18 cellular contexts compared by ENCODE assay signal in the genomic region with DNA sequence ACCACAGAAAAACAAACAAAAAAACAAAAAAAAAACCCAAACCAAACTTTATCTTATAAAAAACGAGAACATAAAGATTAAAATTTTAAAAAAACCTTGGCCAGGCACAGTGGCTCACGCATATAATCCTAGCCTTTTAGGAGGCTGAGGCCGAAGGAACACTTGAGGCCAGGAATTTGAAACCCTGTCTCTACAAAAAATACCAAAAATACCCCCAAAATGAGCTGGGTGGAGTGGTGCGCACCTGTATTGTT. TPM values are rescaled to one million over a fixed set of nuclear protein-coding genes. Genes with fewer than 3 reads are reported as not detected.
A peak's percentile ranks its signal among the peaks of the same experiment; 100 is the strongest.
DNase-seq lines count a peak whose midpoint lies in the region; ATAC-seq and TF ChIP-seq lines count a peak whose summit lies in the region.
"Had no signal": no experiment of that assay in that cellular context is flagged by ENCODE, and none has a peak within 500 bp of the region (broad histone marks: within the 10 kb centered on the region; RNA-seq: fewer than 3 reads in every experiment).

No MANE protein-coding gene starts in this region.

- H2BK5ac ChIP-seq in mesenchymal stem cell (ENCODE audit: low read depth, low read length, poor library complexity, severe bottlenecking): no peak overlapping the region

- no peak overlapping the region for H2BK120ac ChIP-seq in mesenchymal stem cell (ENCODE audit: low read depth, low read length)

- no peaks in the 10 kb centered on the region for H3K79me1 ChIP-seq in mesenchymal stem cell (replicated peaks; ENCODE audit: low read length, poor library complexity, severe bottlenecking)

- H3K18ac ChIP-seq in mesenchymal stem cell (ENCODE audit: low read depth in 1 of 2, low read length in 2 of 2): no peak overlapping the region

- TF ChIP-seq CTCF in DND-41 (IDR thresholded peaks at IDR 0.05; ENCODE audit: borderline replicate concordance, extremely low read depth, low read length, poor library complexity, severe bottlenecking): no peak

- POLR2A ChIA-PET in T-cell (lab: Charles Lee): interaction anchor here in 1 of 2 donors (0.6 kb wide), 1 partner anchor 1091 kb away, joined by 9 read pairs; no protein-coding TSS in a partner anchor

- peaks cover 20% of the 10 kb centered on the region for H3K36me3 Mint-ChIP-seq in T-cell
- H3K36me3 Mint-ChIP-seq in immature natural killer cell: peaks cover 11 to 26% (median 13%) of the 10 kb centered on the region in 3 donors

- H4K8ac ChIP-seq in mesenchymal stem cell (ENCODE audit: low read length): no peak overlapping the region

- DNase-seq in DND-41: no peak
- no peak for DNase-seq in T-cell
- no peak for DNase-seq in immature natural killer cell
- DNase-seq in cerebellar cortex (ENCODE audit: low spot score): no peak
- DNase-seq in mesenchymal stem cell: no peak
- no peak for DNase-seq in COLO829 (ENCODE audit: low spot score)
- DNase-seq: AML-193, anterior cingulate cortex, EL, head of caudate nucleus, KBM-7, NCI-H1436, NCI-H345 had no signal

- H4K20me1 ChIP-seq in BLaER1 treated with 17β-estradiol and CSF1 and Interleukin-3, amounts not matched to agents 10 nM and 100 nM: peaks cover 0 to 6% (median 0%) of the 10 kb centered on the region in 11 experiments; a peak in 2 of 22 replicates
- peaks cover 3% of the 10 kb centered on the region for H4K20me1 ChIP-seq in DND-41 (ENCODE audit: insufficient read depth, low read length)

- H3K4me3 Mint-ChIP-seq in T-cell (peak overlapping the region; percentile 99 to 100 (median 100)), immature natural killer cell (peak overlapping the region; percentile 85 to 95 (median 93))
- H3K4me3 Mint-ChIP-seq: mesothelial cell of epicardium had no signal

- peak overlapping the region; percentile 87 to 100 (median 98) for H3K9ac ChIP-seq in BLaER1 treated with 17β-estradiol and CSF1 and Interleukin-3, amounts not matched to agents 10 nM and 100 nM
- peak overlapping the region; percentile 99 for H3K9ac ChIP-seq in DND-41 (ENCODE audit: low read depth, low read length)
- H3K9ac ChIP-seq in mesenchymal stem cell (ENCODE audit: low read length): no peak overlapping the region

- ATAC-seq in DND-41 (ENCODE audit: insufficient read depth, low read depth): no peak
- no peak for ATAC-seq in T-cell (replicated peaks in 1 of 4)
- no peak for ATAC-seq in HG03175 (IDR thresholded peaks at IDR 0.05; ENCODE audit: unreplicated experiment)

- no peak overlapping the region for H3K4ac ChIP-seq in mesenchymal stem cell (ENCODE audit: low read depth in 1 of 2, low read length in 2 of 2)

- no peak overlapping the region for H4K91ac ChIP-seq in mesenchymal stem cell (ENCODE audit: low read length)

- CTCF ChIA-PET in T-cell (lab: Charles Lee): interaction anchor here (0.7 to 9.6 kb wide), 3 partner anchors 25 to 1624 kb away, joined by 3 to 191 read pairs (median 7); a partner anchor contains a TSS

- no peaks in the 10 kb centered on the region for H3K9me3 Mint-ChIP-seq in T-cell
- H3K9me3 Mint-ChIP-seq in immature natural killer cell: no peaks in the 10 kb centered on the region
- H3K9me3 Mint-ChIP-seq: mesothelial cell of epicardium had no signal

- H3K4me2 ChIP-seq in BLaER1 treated with 17β-estradiol and CSF1 and Interleukin-3, amounts not matched to agents 10 nM and 100 nM: peak overlapping the region; percentile 97 to 100 (median 98)
- peak overlapping the region; percentile 65 for H3K4me2 ChIP-seq in DND-41 (ENCODE audit: insufficient read depth, low read length)
- H3K4me2 ChIP-seq in mesenchymal stem cell (ENCODE audit: low read length, poor library complexity, severe bottlenecking): no peak overlapping the region

- H2BK15ac ChIP-seq in mesenchymal stem cell (ENCODE audit: low read depth, poor library complexity, severe bottlenecking): no peak overlapping the region

- H3K4me3 ChIP-seq in BLaER1 treated with 17β-estradiol and CSF1 and Interleukin-3, amounts not matched to agents 10 nM and 100 nM: peak overlapping the region in 9 of 10 experiments; percentile 28 to 100 (median 99); a peak in 13 of 20 replicates
- H3K4me3 ChIP-seq in DND-41 (ENCODE audit: low read depth in 1 of 2, low read length in 2 of 2) (peak overlapping the region in 1 of 2 experiments; percentile 24; a peak in 2 of 4 replicates), mesenchymal stem cell (ENCODE audit: insufficient read depth in 1 of 2, low read depth in 1 of 2, low read length in 2 of 2) (no peak overlapping the region)

- H2AK5ac ChIP-seq in mesenchymal stem cell (ENCODE audit: low read length, severe bottlenecking): no peak overlapping the region

- H3K27ac ChIP-seq in BLaER1 treated with 17β-estradiol and CSF1 and Interleukin-3, amounts not matched to agents 10 nM and 100 nM: peak overlapping the region; percentile 86 to 100 (median 99)
- H3K27ac ChIP-seq in DND-41 (ENCODE audit: low read length) (peak overlapping the region; percentile 100), mesenchymal stem cell (ENCODE audit: low read length, poor library complexity, severe bottlenecking) (no peak overlapping the region)

- peaks cover 96% of the 10 kb centered on the region for H3K79me2 ChIP-seq in DND-41 (ENCODE audit: insufficient read depth, low read length)

- H2BK12ac ChIP-seq in mesenchymal stem cell (ENCODE audit: low read length in 2 of 2): no peak overlapping the region

- peak overlapping the region; percentile 98 to 99 for H3K27ac Mint-ChIP-seq in T-cell
- H3K27ac Mint-ChIP-seq in immature natural killer cell: peak overlapping the region; percentile 94 to 99 (median 96)
- H3K27ac Mint-ChIP-seq: mesothelial cell of epicardium had no signal

- WGBS in mesenchymal stem cell: 90% methylated on average over 3 of the region's 4 CpGs

- H3K36me3 ChIP-seq in BLaER1 treated with 17β-estradiol and CSF1 and Interleukin-3, amounts not matched to agents 10 nM and 100 nM: peaks cover 8 to 33% (median 26%) of the 10 kb centered on the region in 11 experiments; a peak in 21 of 22 replicates
- H3K36me3 ChIP-seq in DND-41 (ENCODE audit: insufficient read depth, low read length) (peaks cover 57% of the 10 kb centered on the region), mesenchymal stem cell (ENCODE audit: control insufficient read depth in 1 of 2, insufficient read depth in 2 of 2, low read depth in 1 of 2, low read length in 2 of 2) (peaks cover 20 to 22% of the 10 kb centered on the region in 2 experiments)

- H3K23ac ChIP-seq in mesenchymal stem cell (ENCODE audit: low read length in 2 of 2): no peak overlapping the region

- H3K14ac ChIP-seq in mesenchymal stem cell (ENCODE audit: low read length in 2 of 2): no peak overlapping the region

- H3K27me3 Mint-ChIP-seq in T-cell: no peaks in the 10 kb centered on the region
- peaks cover 12 to 42% (median 30%) of the 10 kb centered on the region in 3 donors for H3K27me3 Mint-ChIP-seq in immature natural killer cell (ENCODE audit: low read depth in 3 of 3)

- H3K9me3 ChIP-seq in BLaER1 treated with 17β-estradiol and CSF1 and Interleukin-3, amounts not matched to agents 10 nM and 100 nM (replicated peaks in 1 of 11): no peaks in the 10 kb centered on the region
- no peaks in the 10 kb centered on the region for H3K9me3 ChIP-seq in DND-41 (ENCODE audit: insufficient read depth, low read length, severe bottlenecking)
- no peaks in the 10 kb centered on the region for H3K9me3 ChIP-seq in mesenchymal stem cell (ENCODE audit: control insufficient read depth, low read length)

- H3K27me3 ChIP-seq in BLaER1 treated with 17β-estradiol and CSF1 and Interleukin-3, amounts not matched to agents 10 nM and 100 nM: no peaks in the 10 kb centered on the region
- H3K27me3 ChIP-seq in DND-41 (ENCODE audit: insufficient read depth, low read length, poor library complexity): no peaks in the 10 kb centered on the region
- no peaks in the 10 kb centered on the region for H3K27me3 ChIP-seq in mesenchymal stem cell (ENCODE audit: control insufficient read depth in 1 of 2, insufficient read depth in 1 of 2, low read length in 2 of 2)

- H2AFZ ChIP-seq in DND-41 (ENCODE audit: low read depth, low read length): no peak overlapping the region
- H2AFZ ChIP-seq in mesenchymal stem cell (ENCODE audit: low read depth, low read length): no peak overlapping the region

- H3K4me1 ChIP-seq in BLaER1 treated with 17β-estradiol and CSF1 and Interleukin-3, amounts not matched to agents 10 nM and 100 nM: peaks cover 86 to 97% (median 91%) of the 10 kb centered on the region in 10 experiments
- peaks cover 92% of the 10 kb centered on the region for H3K4me1 ChIP-seq in DND-41 (ENCODE audit: insufficient read depth, low read length)
- H3K4me1 ChIP-seq in mesenchymal stem cell (ENCODE audit: control insufficient read depth, insufficient read depth, low read depth, low read length): peaks cover 18% of the 10 kb centered on the region

- H3K4me1 Mint-ChIP-seq in T-cell: peaks cover 86 to 99% (median 96%) of the 10 kb centered on the region in 3 donors
- peaks cover 94 to 96% of the 10 kb centered on the region in 2 donors for H3K4me1 Mint-ChIP-seq in immature natural killer cell

RNA-seq across cellular contexts. Expression of a gene that starts 11.5 kb away (rescaled TPM):
- 10 to 100 TPM; 40.5 to 77.3 (median 63.2) TPM for total RNA-seq in T-cell
- polyA plus RNA-seq in immature natural killer cell: 100 to 1,000 TPM; 133 to 170 (median 136) TPM
- polyA plus RNA-seq in mesenchymal stem cell (2013, experiment 1 of 2): 68.0 TPM
- polyA plus RNA-seq in mesenchymal stem cell (2013, experiment 2 of 2): 70.8 TPM

RNA-seq across cellular contexts. Expression of a gene that starts 12.0 kb away (rescaled TPM):
- 10 to 100 TPM; 15.6 to 62.7 (median 19.9) TPM for total RNA-seq in T-cell
- 10 to 100 TPM in 1 of 3 donors, 1 to 10 TPM in 2; 7.1 to 32.1 (median 8.4) TPM for polyA plus RNA-seq in immature natural killer cell
- 0.23 TPM for polyA plus RNA-seq in mesenchymal stem cell (2013, experiment 1 of 2)
- polyA plus RNA-seq in mesenchymal stem cell (2013, experiment 2 of 2): 0.27 TPM

RNA-seq across cellular contexts. Expression of a gene that starts 59.8 kb away (rescaled TPM):
- 1 to 10 TPM in 4 of 5 donors, under 1 TPM in 1; 0.32 to 1.9 (median 1.1) TPM for total RNA-seq in T-cell
- not detected for polyA plus RNA-seq in immature natural killer cell
- not detected for polyA plus RNA-seq in mesenchymal stem cell (2013, experiment 1 of 2)
- polyA plus RNA-seq in mesenchymal stem cell (2013, experiment 2 of 2): not detected
- total RNA-seq: epithelial cell of proximal tubule, mesothelial cell of epicardium, osteocyte had no signal

Comparison
In these comparisons a context has a peak if more than half of its experiments do, and no peak if none do; other contexts are left out.
1. H3K4me3 ChIP-seq: peak in BLaER1 treated with 17β-estradiol and CSF1 and Interleukin-3, amounts not matched to agents 10 nM and 100 nM (9 of 10); none in mesenchymal stem cell (0 of 2).